Comparison of ENCODE assay signal across 8 cellular contexts in the genomic region with DNA sequence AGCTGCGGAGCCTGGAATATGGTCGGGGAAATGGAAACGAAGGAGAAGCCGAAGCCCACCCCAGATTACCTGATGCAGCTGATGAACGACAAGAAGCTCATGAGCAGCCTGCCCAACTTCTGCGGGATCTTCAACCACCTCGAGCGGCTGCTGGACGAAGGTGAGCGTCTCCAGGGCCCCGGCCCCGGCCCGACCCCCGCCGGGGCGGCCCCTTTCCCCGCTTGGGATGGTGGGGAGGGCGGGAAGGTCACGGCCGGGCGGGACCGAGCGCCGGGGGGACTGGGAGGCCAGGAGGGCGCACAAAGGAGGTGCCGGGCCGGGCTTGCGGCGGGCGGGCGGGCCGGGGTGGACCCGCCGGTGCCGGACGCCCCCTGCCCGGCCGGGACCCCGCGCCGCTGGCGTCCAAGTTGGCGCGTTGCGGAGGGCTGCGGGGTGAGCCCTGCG. TPM values are rescaled to one million over a fixed set of nuclear protein-coding genes. Genes with fewer than 3 reads are reported as not detected.
DNase-seq lines count a peak whose midpoint lies in the region; ATAC-seq and TF ChIP-seq lines count a peak whose summit lies in the region.

No MANE protein-coding gene starts in this region.

- peak overlapping the region; percentile 75 for H3K4me3 Mint-ChIP-seq in activated CD4-positive, alpha-beta memory T cell treated with anti-CD3 and anti-CD28 coated beads for 36 hours

- POLR2A ChIA-PET in activated CD4-positive, alpha-beta memory T cell treated with anti-CD3 and anti-CD28 coated beads for 36 hours (lab: Charles Lee) = interaction anchor here (1.5 kb wide), 1 partner anchor 45 kb away, joined by 5 read pairs; no protein-coding TSS in a partner anchor

- peaks cover 40% of the 10 kb centered on the region for H3K4me1 Mint-ChIP-seq in activated CD4-positive, alpha-beta memory T cell treated with anti-CD3 and anti-CD28 coated beads for 36 hours (ENCODE audit: low read depth)

- H3K27ac ChIP-seq in foreskin keratinocyte = no peak overlapping the region

- DNase-seq in GM13977 (ENCODE audit: low spot score) (peak; percentile 65), fibroblast of pulmonary artery (ENCODE audit: low read depth) (no peak), retinal pigment epithelial cell (ENCODE audit: low read depth) (no peak), foreskin keratinocyte (no peak), NCI-H1436 treated with DMSO at 0.1 percent for 48 hours (lab: John Stamatoyannopoulos, UW) (no peak)
- peak; percentile 44 for DNase-seq in activated CD4-positive, alpha-beta memory T cell treated with anti-CD3 and anti-CD28 coated beads for 36 hours

- H3K36me3 Mint-ChIP-seq in activated CD4-positive, alpha-beta memory T cell treated with anti-CD3 and anti-CD28 coated beads for 36 hours = no peaks in the 10 kb centered on the region

- no peaks in the 10 kb centered on the region for H3K27me3 Mint-ChIP-seq in activated CD4-positive, alpha-beta memory T cell treated with anti-CD3 and anti-CD28 coated beads for 36 hours

- CTCF ChIA-PET in activated CD4-positive, alpha-beta memory T cell treated with anti-CD3 and anti-CD28 coated beads for 36 hours (lab: Charles Lee) = interaction anchor here (1.3 to 3.6 kb wide), 3 partner anchors 9 to 139 kb away, joined by 3 to 22 read pairs (median 3); no protein-coding TSS in a partner anchor

- H3K27me3 ChIP-seq in foreskin keratinocyte = no peaks in the 10 kb centered on the region

- no peak for TF ChIP-seq CTCF in GM13977 (IDR thresholded peaks at IDR 0.05; ENCODE audit: extremely low read depth, insufficient read depth, missing control alignments)
- TF ChIP-seq CTCF in fibroblast of pulmonary artery (IDR thresholded peaks at IDR 0.05; ENCODE audit: low read length, missing control alignments) = no peak
- TF ChIP-seq CTCF in retinal pigment epithelial cell (conservative IDR thresholded peaks at IDR 0.05; ENCODE audit: low read depth, low read length) = no peak
- no peak for TF ChIP-seq CTCF in foreskin keratinocyte (conservative IDR thresholded peaks at IDR 0.05)

- no peaks in the 10 kb centered on the region for H3K9me3 Mint-ChIP-seq in activated CD4-positive, alpha-beta memory T cell treated with anti-CD3 and anti-CD28 coated beads for 36 hours

- in situ Hi-C loops in GM13977 (cut with MboI; ENCODE audit: low pct_unique_long_range_greater_than_20kb, low sequenced_read_pairs, unreplicated experiment) = no loop called here

- ATAC-seq in HG03066 (IDR thresholded peaks at IDR 0.05; ENCODE audit: low read depth, unreplicated experiment) (peak; percentile 0), HG02678 (IDR thresholded peaks at IDR 0.05; ENCODE audit: unreplicated experiment) (no peak), foreskin keratinocyte (no peak)

- H3K4me3 ChIP-seq in fibroblast of pulmonary artery (replicated peaks; ENCODE audit: low read depth, low read length) (peak overlapping the region; percentile 96), retinal pigment epithelial cell (ENCODE audit: low read length) (peak overlapping the region; percentile 95)

- peak overlapping the region; percentile 84 for H3K27ac Mint-ChIP-seq in activated CD4-positive, alpha-beta memory T cell treated with anti-CD3 and anti-CD28 coated beads for 36 hours

- H3K4me1 ChIP-seq in foreskin keratinocyte = peaks cover 28% of the 10 kb centered on the region

- intact Hi-C loops in activated CD4-positive, alpha-beta memory T cell treated with anti-CD3 and anti-CD28 coated beads for 36 hours (cut with micrococcal nuclease) = loop anchor here (2.0 to 10.0 kb wide), 2 partner anchors 688 to 1510 kb away; partner anchors contain the start of genes PACRG and PRKN

RNA-seq across cellular contexts. Expression of gene QKI, which starts 0.7 kb away (rescaled TPM):
- 10 to 100 TPM; 43.9 to 44.2 TPM for total RNA-seq in activated CD4-positive, alpha-beta memory T cell treated with anti-CD3 and anti-CD28 coated beads for 36 hours
- 86.6 and 89.8 TPM in 2 replicates for total RNA-seq in foreskin keratinocyte
- 9.4 and 10.3 TPM in 2 replicates for polyA plus RNA-seq in foreskin keratinocyte

Comparison
In these comparisons a context has a peak if more than half of its experiments do, and no peak if none do; other contexts are left out.
1. DNase-seq: peak in GM13977 (single experiment) and activated CD4-positive, alpha-beta memory T cell treated with anti-CD3 and anti-CD28 coated beads for 36 hours (single experiment); none in fibroblast of pulmonary artery (single experiment), retinal pigment epithelial cell (single experiment), foreskin keratinocyte (0 of 2) and NCI-H1436 treated with DMSO at 0.1 percent for 48 hours (single experiment).